7 cellular contexts compared by ENCODE assay signal in genomic region chr1:243848165-243849088, GRCh38. TPM values are rescaled to one million over a fixed set of nuclear protein-coding genes. Genes with fewer than 3 reads are reported as not detected.
DNase-seq lines count a peak whose midpoint lies in the region; TF ChIP-seq lines count a peak whose summit lies in the region.

No MANE protein-coding gene starts in this region.

- peaks cover 24% of the 10 kb centered on the region for H3F3A ChIP-seq in smooth muscle cell (ENCODE audit: low read depth)

- H3K27me3 ChIP-seq in hepatocyte (peaks cover 33% of the 10 kb centered on the region), smooth muscle cell (ENCODE audit: low read depth) (no peaks in the 10 kb centered on the region)

- H3K4me1 ChIP-seq in HEK293 (ENCODE audit: control insufficient read depth, insufficient read depth, low read length) (peaks cover 18% of the 10 kb centered on the region), hepatocyte (ENCODE audit: insufficient read depth) (peaks cover 6% of the 10 kb centered on the region), smooth muscle cell (ENCODE audit: low read depth) (peaks cover 13% of the 10 kb centered on the region)

- H3K9me3 ChIP-seq in HEK293 (ENCODE audit: control insufficient read depth, insufficient read depth, low read depth, low read length) = no peaks in the 10 kb centered on the region
- no peaks in the 10 kb centered on the region for H3K9me3 ChIP-seq in hepatocyte (ENCODE audit: low read depth)
- no peaks in the 10 kb centered on the region for H3K9me3 ChIP-seq in smooth muscle cell (replicated peaks; ENCODE audit: low read depth)

- WGBS in hepatocyte (ENCODE audit: low lambda C conversion rate, missing lambda C conversion rate) = 48% methylated on average over 8 of the region's 8 CpGs
- WGBS in smooth muscle cell (ENCODE audit: low lambda C conversion rate) = 46% methylated on average over 8 of the region's 8 CpGs

- H3K36me3 ChIP-seq in HEK293 (ENCODE audit: control insufficient read depth in 2 of 2, insufficient read depth in 1 of 2, low read length in 2 of 2) = no peaks in the 10 kb centered on the region
- H3K36me3 ChIP-seq in hepatocyte (replicated peaks; ENCODE audit: insufficient read depth, low read depth) = no peaks in the 10 kb centered on the region
- H3K36me3 ChIP-seq in smooth muscle cell (ENCODE audit: low read depth) = no peaks in the 10 kb centered on the region

- TF ChIP-seq CTCF in HEK293 (tag by site-specific recombination; IDR thresholded peaks at IDR 0.05) = no peak
- no peak for TF ChIP-seq CTCF in VCaP (conservative IDR thresholded peaks at IDR 0.05)
- TF ChIP-seq CTCF in hepatocyte (IDR thresholded peaks at IDR 0.05; ENCODE audit: poor library complexity) = no peak
- TF ChIP-seq CTCF in smooth muscle cell (IDR thresholded peaks at IDR 0.05; ENCODE audit: borderline replicate concordance, insufficient read depth, poor library complexity, severe bottlenecking) = no peak

- CTCF ChIA-PET in HEK293 (lab: Yijun Ruan, JAX) = interaction anchor here (0.6 kb wide), 1 partner anchor 171 kb away, joined by 3 read pairs; no protein-coding TSS in a partner anchor

- POLR2A ChIA-PET in HEK293 (lab: Yijun Ruan, JAX) = interaction anchor here (1.3 to 1.6 kb wide), 2 partner anchors 10 to 200 kb away, joined by 3 to 9 read pairs; no protein-coding TSS in a partner anchor

- peak overlapping the region; percentile 89 for H3K4me3 ChIP-seq in HEK293 (ENCODE audit: low read depth, low read length)
- H3K4me3 ChIP-seq in hepatocyte = peak overlapping the region; percentile 95
- H3K4me3 ChIP-seq in smooth muscle cell = peak overlapping the region; percentile 94

- no peaks in the 10 kb centered on the region for H3K9me2 ChIP-seq in hepatocyte (replicated peaks; ENCODE audit: insufficient read depth)

- H2AFZ ChIP-seq in hepatocyte (peak overlapping the region; percentile 92), smooth muscle cell (ENCODE audit: low read depth) (peak overlapping the region; percentile 69)

- H4K20me1 ChIP-seq in hepatocyte (ENCODE audit: insufficient read depth, poor library complexity, severe bottlenecking) = peaks cover 5% of the 10 kb centered on the region
- H4K20me1 ChIP-seq in smooth muscle cell (ENCODE audit: low read depth) = peaks cover 56% of the 10 kb centered on the region

- H3K9ac ChIP-seq in smooth muscle cell (ENCODE audit: low read depth) = peak overlapping the region; percentile 97

- H3K79me2 ChIP-seq in hepatocyte = peaks cover 10% of the 10 kb centered on the region
- H3K79me2 ChIP-seq in smooth muscle cell (ENCODE audit: low read depth) = peaks cover 55% of the 10 kb centered on the region

- H3K4me2 ChIP-seq in hepatocyte (peak overlapping the region; percentile 95), smooth muscle cell (peak overlapping the region; percentile 98)

- DNase-seq in hepatocyte (ENCODE audit: low spot score) (no peak), smooth muscle cell (lab: John Stamatoyannopoulos, UW; ENCODE audit: unreplicated experiment) (no peak), SIG-M5 treated with dmso at 0.1 percent for 504 hours (lab: John Stamatoyannopoulos, UW; ENCODE audit: unreplicated experiment) (no peak), COR-L47 (lab: John Stamatoyannopoulos, UW) (no peak), NCI-H774 (lab: John Stamatoyannopoulos, UW) (no peak)

- H3K27ac ChIP-seq in HEK293 (ENCODE audit: extremely low read depth, low read depth, low read length) (peak overlapping the region; percentile 99), VCaP (peak overlapping the region; percentile 97), hepatocyte (peak overlapping the region; percentile 90), smooth muscle cell (ENCODE audit: low read depth) (peak overlapping the region; percentile 96)

TF ChIP-seq in HEK293, 187 proteins besides CTCF, POLR2A, EP300 and RAD21:
- no peak for TF ChIP-seq ZNF19 (tag by site-specific recombination; IDR thresholded peaks at IDR 0.05; ENCODE audit: low read depth)
- TF ChIP-seq ZNF792 (tag by site-specific recombination; IDR thresholded peaks at IDR 0.05) = no peak
- TF ChIP-seq ZNF521 (tag by site-specific recombination; IDR thresholded peaks at IDR 0.05) = no peak
- peak; percentile 58 for TF ChIP-seq PRDM10 (tag by site-specific recombination; IDR thresholded peaks at IDR 0.05)
- no peak for TF ChIP-seq ZNF558 (tag by site-specific recombination; IDR thresholded peaks at IDR 0.05)
- TF ChIP-seq ZNF140 (tag by site-specific recombination; IDR thresholded peaks at IDR 0.05) = no peak
- TF ChIP-seq GFI1B (tag by site-specific recombination; IDR thresholded peaks at IDR 0.05) = no peak
- TF ChIP-seq IKZF3 (tag by site-specific recombination; IDR thresholded peaks at IDR 0.05) = peak; percentile 58; the same call in 1 of the 2 replicates
- TF ChIP-seq ZFP3 (tag by site-specific recombination; IDR thresholded peaks at IDR 0.05; ENCODE audit: low read depth) = no peak
- no peak for TF ChIP-seq ZNF791 (tag by site-specific recombination; IDR thresholded peaks at IDR 0.05)
- TF ChIP-seq PRDM1 (tag by site-specific recombination; IDR thresholded peaks at IDR 0.05) = 0 out of 2 replicates have a peak, but pooled peaks have one; percentile 42
- 0 out of 2 replicates have a peak, but pooled peaks have one; percentile 61 for TF ChIP-seq PRDM6 (tag by site-specific recombination; IDR thresholded peaks at IDR 0.05)
- 0 out of 2 replicates have a peak, but pooled peaks have one; percentile 31 for TF ChIP-seq OVOL3 (tag by site-specific recombination; IDR thresholded peaks at IDR 0.05)
TF ChIP-seq in HEK293: peak in this region for 5.

RNA-seq across cellular contexts. Expression of gene AKT3, which starts 1.6 kb away (rescaled TPM):
- 13.0 and 16.9 TPM in 2 replicates for total RNA-seq in hepatocyte
- 2.7 and 3.5 TPM in 2 replicates for polyA plus RNA-seq in hepatocyte
- 32.3 and 41.1 TPM in 2 replicates for total RNA-seq in smooth muscle cell
- 5.5 and 6.8 TPM in 2 replicates for polyA plus RNA-seq in smooth muscle cell
